ENCODE assay signal across 2 cellular contexts in the genomic region with DNA sequence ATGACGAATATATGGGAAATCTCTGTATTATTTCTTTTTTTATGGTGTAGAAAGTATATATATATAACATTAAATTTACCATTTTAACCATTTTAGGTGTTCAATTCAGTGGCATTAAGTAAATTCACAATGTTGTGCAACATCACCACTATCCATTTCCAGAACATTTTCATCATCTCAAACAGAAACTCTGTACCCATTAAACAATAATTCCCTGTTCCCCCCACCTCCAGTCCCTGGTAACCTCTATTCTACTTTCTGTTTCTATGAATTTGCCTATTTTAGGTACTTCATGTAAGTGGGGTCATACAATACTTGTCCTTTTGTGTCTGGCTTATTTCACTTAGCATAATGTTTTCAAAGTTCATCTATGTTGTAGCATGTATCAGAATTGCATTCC.
TF ChIP-seq lines count a peak whose summit lies in the region.

No MANE protein-coding gene starts in this region.

TF ChIP-seq in liver, 16 proteins besides CTCF, POLR2A, EP300 and RAD21:
- TF ChIP-seq EGR1 (IDR thresholded peaks at IDR 0.05; ENCODE audit: low read depth in 2 of 2) (no peak), YY1 (IDR thresholded peaks at IDR 0.05) (peak; percentile 67), HNF4G (IDR thresholded peaks at IDR 0.05) (peak; percentile 31), HNF4A (conservative IDR thresholded peaks at IDR 0.05) (peak; percentile 66 to 77), GABPA (IDR thresholded peaks at IDR 0.05 in 1 of 2, conservative IDR thresholded peaks at IDR 0.05 in 1 of 2) (peak in 1 of 2 donors; percentile 17), RXRA (IDR thresholded peaks at IDR 0.05) (peak; percentile 62 to 83), FOXA2 (IDR thresholded peaks at IDR 0.05) (peak; percentile 38), SP1 (IDR thresholded peaks at IDR 0.05) (peak; percentile 64), NR2F2 (IDR thresholded peaks at IDR 0.05) (no peak), FOXA1 (IDR thresholded peaks at IDR 0.05) (peak; percentile 34), TAF1 (conservative IDR thresholded peaks at IDR 0.05) (no peak), JUND (IDR thresholded peaks at IDR 0.05) (peak in 1 of 2 donors; percentile 57)
- TF ChIP-seq, protein P1, sequence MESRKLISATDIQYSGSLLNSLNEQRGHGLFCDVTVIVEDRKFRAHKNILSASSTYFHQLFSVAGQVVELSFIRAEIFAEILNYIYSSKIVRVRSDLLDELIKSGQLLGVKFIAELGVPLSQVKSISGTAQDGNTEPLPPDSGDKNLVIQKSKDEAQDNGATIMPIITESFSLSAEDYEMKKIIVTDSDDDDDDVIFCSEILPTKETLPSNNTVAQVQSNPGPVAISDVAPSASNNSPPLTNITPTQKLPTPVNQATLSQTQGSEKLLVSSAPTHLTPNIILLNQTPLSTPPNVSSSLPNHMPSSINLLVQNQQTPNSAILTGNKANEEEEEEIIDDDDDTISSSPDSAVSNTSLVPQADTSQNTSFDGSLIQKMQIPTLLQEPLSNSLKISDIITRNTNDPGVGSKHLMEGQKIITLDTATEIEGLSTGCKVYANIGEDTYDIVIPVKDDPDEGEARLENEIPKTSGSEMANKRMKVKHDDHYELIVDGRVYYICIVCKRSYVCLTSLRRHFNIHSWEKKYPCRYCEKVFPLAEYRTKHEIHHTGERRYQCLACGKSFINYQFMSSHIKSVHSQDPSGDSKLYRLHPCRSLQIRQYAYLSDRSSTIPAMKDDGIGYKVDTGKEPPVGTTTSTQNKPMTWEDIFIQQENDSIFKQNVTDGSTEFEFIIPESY (IDR thresholded peaks at IDR 0.05) = peak; percentile 36
- TF ChIP-seq, protein P2, sequence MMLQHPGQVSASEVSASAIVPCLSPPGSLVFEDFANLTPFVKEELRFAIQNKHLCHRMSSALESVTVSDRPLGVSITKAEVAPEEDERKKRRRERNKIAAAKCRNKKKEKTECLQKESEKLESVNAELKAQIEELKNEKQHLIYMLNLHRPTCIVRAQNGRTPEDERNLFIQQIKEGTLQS (IDR thresholded peaks at IDR 0.05) = peak; percentile 80
- TF ChIP-seq, protein P3, sequence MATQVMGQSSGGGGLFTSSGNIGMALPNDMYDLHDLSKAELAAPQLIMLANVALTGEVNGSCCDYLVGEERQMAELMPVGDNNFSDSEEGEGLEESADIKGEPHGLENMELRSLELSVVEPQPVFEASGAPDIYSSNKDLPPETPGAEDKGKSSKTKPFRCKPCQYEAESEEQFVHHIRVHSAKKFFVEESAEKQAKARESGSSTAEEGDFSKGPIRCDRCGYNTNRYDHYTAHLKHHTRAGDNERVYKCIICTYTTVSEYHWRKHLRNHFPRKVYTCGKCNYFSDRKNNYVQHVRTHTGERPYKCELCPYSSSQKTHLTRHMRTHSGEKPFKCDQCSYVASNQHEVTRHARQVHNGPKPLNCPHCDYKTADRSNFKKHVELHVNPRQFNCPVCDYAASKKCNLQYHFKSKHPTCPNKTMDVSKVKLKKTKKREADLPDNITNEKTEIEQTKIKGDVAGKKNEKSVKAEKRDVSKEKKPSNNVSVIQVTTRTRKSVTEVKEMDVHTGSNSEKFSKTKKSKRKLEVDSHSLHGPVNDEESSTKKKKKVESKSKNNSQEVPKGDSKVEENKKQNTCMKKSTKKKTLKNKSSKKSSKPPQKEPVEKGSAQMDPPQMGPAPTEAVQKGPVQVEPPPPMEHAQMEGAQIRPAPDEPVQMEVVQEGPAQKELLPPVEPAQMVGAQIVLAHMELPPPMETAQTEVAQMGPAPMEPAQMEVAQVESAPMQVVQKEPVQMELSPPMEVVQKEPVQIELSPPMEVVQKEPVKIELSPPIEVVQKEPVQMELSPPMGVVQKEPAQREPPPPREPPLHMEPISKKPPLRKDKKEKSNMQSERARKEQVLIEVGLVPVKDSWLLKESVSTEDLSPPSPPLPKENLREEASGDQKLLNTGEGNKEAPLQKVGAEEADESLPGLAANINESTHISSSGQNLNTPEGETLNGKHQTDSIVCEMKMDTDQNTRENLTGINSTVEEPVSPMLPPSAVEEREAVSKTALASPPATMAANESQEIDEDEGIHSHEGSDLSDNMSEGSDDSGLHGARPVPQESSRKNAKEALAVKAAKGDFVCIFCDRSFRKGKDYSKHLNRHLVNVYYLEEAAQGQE (IDR thresholded peaks at IDR 0.05) = peak; percentile 34
- TF ChIP-seq, protein P4, sequence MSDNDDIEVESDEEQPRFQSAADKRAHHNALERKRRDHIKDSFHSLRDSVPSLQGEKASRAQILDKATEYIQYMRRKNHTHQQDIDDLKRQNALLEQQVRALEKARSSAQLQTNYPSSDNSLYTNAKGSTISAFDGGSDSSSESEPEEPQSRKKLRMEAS (IDR thresholded peaks at IDR 0.05) = peak; percentile 23
TF ChIP-seq in liver: peak in this region for 13.

TF ChIP-seq in HepG2, 621 proteins besides CTCF, POLR2A, EP300 and RAD21:
- no peak for TF ChIP-seq ZNF326 (CRISPR knock-in tag; IDR thresholded peaks at IDR 0.05; ENCODE audit: borderline replicate concordance)
- TF ChIP-seq IKZF4 (CRISPR knock-in tag; IDR thresholded peaks at IDR 0.05; ENCODE audit: borderline replicate concordance, low read depth, not compliant biosample characterization) = no peak
- no peak for TF ChIP-seq NONO (IDR thresholded peaks at IDR 0.05)
- no peak for TF ChIP-seq NONO (CRISPR knock-in tag; conservative IDR thresholded peaks at IDR 0.05)
- no peak for TF ChIP-seq MIER3 (CRISPR knock-in tag; IDR thresholded peaks at IDR 0.05; ENCODE audit: borderline replicate concordance)
- TF ChIP-seq, protein P5, sequence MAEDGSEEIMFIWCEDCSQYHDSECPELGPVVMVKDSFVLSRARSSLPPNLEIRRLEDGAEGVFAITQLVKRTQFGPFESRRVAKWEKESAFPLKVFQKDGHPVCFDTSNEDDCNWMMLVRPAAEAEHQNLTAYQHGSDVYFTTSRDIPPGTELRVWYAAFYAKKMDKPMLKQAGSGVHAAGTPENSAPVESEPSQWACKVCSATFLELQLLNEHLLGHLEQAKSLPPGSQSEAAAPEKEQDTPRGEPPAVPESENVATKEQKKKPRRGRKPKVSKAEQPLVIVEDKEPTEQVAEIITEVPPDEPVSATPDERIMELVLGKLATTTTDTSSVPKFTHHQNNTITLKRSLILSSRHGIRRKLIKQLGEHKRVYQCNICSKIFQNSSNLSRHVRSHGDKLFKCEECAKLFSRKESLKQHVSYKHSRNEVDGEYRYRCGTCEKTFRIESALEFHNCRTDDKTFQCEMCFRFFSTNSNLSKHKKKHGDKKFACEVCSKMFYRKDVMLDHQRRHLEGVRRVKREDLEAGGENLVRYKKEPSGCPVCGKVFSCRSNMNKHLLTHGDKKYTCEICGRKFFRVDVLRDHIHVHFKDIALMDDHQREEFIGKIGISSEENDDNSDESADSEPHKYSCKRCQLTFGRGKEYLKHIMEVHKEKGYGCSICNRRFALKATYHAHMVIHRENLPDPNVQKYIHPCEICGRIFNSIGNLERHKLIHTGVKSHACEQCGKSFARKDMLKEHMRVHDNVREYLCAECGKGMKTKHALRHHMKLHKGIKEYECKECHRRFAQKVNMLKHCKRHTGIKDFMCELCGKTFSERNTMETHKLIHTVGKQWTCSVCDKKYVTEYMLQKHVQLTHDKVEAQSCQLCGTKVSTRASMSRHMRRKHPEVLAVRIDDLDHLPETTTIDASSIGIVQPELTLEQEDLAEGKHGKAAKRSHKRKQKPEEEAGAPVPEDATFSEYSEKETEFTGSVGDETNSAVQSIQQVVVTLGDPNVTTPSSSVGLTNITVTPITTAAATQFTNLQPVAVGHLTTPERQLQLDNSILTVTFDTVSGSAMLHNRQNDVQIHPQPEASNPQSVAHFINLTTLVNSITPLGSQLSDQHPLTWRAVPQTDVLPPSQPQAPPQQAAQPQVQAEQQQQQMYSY (CRISPR knock-in tag; IDR thresholded peaks at IDR 0.05) = no peak
- TF ChIP-seq, protein P6, sequence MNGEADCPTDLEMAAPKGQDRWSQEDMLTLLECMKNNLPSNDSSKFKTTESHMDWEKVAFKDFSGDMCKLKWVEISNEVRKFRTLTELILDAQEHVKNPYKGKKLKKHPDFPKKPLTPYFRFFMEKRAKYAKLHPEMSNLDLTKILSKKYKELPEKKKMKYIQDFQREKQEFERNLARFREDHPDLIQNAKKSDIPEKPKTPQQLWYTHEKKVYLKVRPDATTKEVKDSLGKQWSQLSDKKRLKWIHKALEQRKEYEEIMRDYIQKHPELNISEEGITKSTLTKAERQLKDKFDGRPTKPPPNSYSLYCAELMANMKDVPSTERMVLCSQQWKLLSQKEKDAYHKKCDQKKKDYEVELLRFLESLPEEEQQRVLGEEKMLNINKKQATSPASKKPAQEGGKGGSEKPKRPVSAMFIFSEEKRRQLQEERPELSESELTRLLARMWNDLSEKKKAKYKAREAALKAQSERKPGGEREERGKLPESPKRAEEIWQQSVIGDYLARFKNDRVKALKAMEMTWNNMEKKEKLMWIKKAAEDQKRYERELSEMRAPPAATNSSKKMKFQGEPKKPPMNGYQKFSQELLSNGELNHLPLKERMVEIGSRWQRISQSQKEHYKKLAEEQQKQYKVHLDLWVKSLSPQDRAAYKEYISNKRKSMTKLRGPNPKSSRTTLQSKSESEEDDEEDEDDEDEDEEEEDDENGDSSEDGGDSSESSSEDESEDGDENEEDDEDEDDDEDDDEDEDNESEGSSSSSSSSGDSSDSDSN (CRISPR knock-in tag; IDR thresholded peaks at IDR 0.05) = no peak
- TF ChIP-seq, protein P7, sequence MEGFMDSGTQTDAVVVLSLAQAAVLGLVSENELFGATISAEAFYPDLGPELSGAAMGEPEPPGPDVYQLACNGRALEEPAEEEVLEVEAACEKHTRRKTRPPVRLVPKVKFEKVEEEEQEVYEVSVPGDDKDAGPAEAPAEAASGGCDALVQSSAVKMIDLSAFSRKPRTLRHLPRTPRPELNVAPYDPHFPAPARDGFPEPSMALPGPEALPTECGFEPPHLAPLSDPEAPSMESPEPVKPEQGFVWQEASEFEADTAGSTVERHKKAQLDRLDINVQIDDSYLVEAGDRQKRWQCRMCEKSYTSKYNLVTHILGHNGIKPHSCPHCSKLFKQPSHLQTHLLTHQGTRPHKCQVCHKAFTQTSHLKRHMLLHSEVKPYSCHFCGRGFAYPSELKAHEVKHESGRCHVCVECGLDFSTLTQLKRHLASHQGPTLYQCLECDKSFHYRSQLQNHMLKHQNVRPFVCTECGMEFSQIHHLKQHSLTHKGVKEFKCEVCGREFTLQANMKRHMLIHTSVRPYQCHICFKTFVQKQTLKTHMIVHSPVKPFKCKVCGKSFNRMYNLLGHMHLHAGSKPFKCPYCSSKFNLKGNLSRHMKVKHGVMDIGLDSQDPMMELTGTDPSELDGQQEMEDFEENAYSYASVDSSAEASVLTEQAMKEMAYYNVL (CRISPR knock-in tag; IDR thresholded peaks at IDR 0.05; ENCODE audit: borderline replicate concordance) = no peak
- no peak for TF ChIP-seq CEBPB (IDR thresholded peaks at IDR 0.05; ENCODE audit: borderline replicate concordance, low read depth, low read length)
- no peak for TF ChIP-seq JUNB (CRISPR knock-in tag; IDR thresholded peaks at IDR 0.05; ENCODE audit: borderline replicate concordance)
- no peak for TF ChIP-seq ERF (CRISPR knock-in tag; IDR thresholded peaks at IDR 0.05)
